In the genomic region with DNA sequence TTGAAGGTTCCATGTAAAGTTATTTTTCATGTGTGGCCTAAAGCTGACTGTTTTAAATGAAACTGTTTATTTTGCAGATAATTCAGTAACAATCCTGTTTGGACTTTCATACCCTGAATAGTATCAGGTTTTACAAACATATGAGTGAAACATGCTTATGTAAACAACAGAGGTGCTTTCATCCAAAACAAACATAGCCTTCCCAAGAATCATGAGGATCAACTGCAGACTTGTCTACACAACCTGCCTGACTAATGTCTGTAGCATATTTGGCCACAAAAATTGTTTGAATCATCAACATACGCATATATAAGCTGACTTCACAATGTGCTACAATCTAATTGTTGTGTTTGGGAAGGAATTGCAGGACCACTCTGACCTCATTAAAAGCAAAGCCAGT, we compare ENCODE assay signal across 11 cellular contexts.
A peak's percentile ranks its signal among the peaks of the same experiment; 100 is the strongest.
DNase-seq lines count a peak whose midpoint lies in the region; ATAC-seq and TF ChIP-seq lines count a peak whose summit lies in the region.
"Had no signal": no experiment of that assay in that cellular context is flagged by ENCODE, and none has a peak within 500 bp of the region (broad histone marks: within the 10 kb centered on the region; RNA-seq: fewer than 3 reads in every experiment).

No MANE protein-coding gene starts in this region.

- DNase-seq in AG09319 (ENCODE audit: extremely low read depth, low read depth), result peak; percentile 39
- DNase-seq in LHCN-M2 (ENCODE audit: low read depth), result peak; percentile 82
- peak; percentile 89 for DNase-seq in brain microvascular endothelial cell
- no peak for DNase-seq in left lung
- no peak for DNase-seq in sciatic nerve (ENCODE audit: low spot score)
- DNase-seq in GM13976 (ENCODE audit: low spot score), result no peak
- no peak for DNase-seq in cardiac septum (ENCODE audit: low spot score)
- no peak for DNase-seq in OCI-M1 (lab: John Stamatoyannopoulos, UW)
- DNase-seq: activated T-cell treated with anti-CD3 and anti-CD28 coated beads, Interleukin-2, amount 50 U/mL, for 1 hour; CD4-positive, CD25-positive, alpha-beta regulatory T cell; psoas muscle had no signal

- peaks cover 0 to 2% of the 10 kb centered on the region in 2 donors for H3K9me3 ChIP-seq in left lung
- H3K9me3 ChIP-seq: psoas muscle had no signal

- H3K27me3 ChIP-seq in brain microvascular endothelial cell (replicated peaks), result no peaks in the 10 kb centered on the region
- no peaks in the 10 kb centered on the region for H3K27me3 ChIP-seq in left lung

- H3K27ac ChIP-seq in brain microvascular endothelial cell (no peak overlapping the region), left lung (no peak overlapping the region)
- H3K27ac ChIP-seq: psoas muscle had no signal

- TF ChIP-seq CTCF in AG09319 (IDR thresholded peaks at IDR 0.05; ENCODE audit: low read depth, low read length), result no peak
- no peak for TF ChIP-seq CTCF in brain microvascular endothelial cell (IDR thresholded peaks at IDR 0.05; ENCODE audit: low read depth, low read length, missing control alignments)
- TF ChIP-seq CTCF in left lung (IDR thresholded peaks at IDR 0.05), result no peak
- no peak for TF ChIP-seq CTCF in GM13976 (IDR thresholded peaks at IDR 0.05; ENCODE audit: borderline replicate concordance, control extremely low read depth, extremely low read depth, insufficient read depth, missing control alignments)

- H3K4me3 ChIP-seq in brain microvascular endothelial cell (ENCODE audit: low read depth, low read length) (no peak overlapping the region), left lung (no peak overlapping the region)
- H3K4me3 ChIP-seq: psoas muscle had no signal

- no peaks in the 10 kb centered on the region for H3K4me1 ChIP-seq in left lung
- H3K4me1 ChIP-seq: psoas muscle had no signal

- intact Hi-C loops in left lung (cut with DNase I), result no loop called here
- intact Hi-C loops in sciatic nerve (cut with DNase I), result no loop called here
- intact Hi-C loops in cardiac septum (cut with DNase I), result no loop called here

- H3K36me3 ChIP-seq in brain microvascular endothelial cell (replicated peaks), result no peaks in the 10 kb centered on the region
- H3K36me3 ChIP-seq in left lung, result no peaks in the 10 kb centered on the region

- peak; percentile 54 for ATAC-seq in left lung
- ATAC-seq in sciatic nerve, result no peak
- ATAC-seq: psoas muscle had no signal

- in situ Hi-C loops in brain microvascular endothelial cell (cut with HindIII; ENCODE audit: low pct_ligation_motif_present, low sequenced_read_pairs) (no loop called here), GM13976 (cut with MboI; ENCODE audit: low sequenced_read_pairs, unreplicated experiment) (no loop called here)

Comparison
In these comparisons a context has a peak if more than half of its experiments do, and no peak if none do; other contexts are left out.
1. DNase-seq: peak in AG09319 (single experiment), LHCN-M2 (single experiment) and brain microvascular endothelial cell (single experiment); none in left lung (0 of 2), sciatic nerve (single experiment), GM13976 (single experiment), cardiac septum (single experiment) and OCI-M1 (single experiment).